8 cellular contexts compared by ENCODE assay signal in the genomic region with DNA sequence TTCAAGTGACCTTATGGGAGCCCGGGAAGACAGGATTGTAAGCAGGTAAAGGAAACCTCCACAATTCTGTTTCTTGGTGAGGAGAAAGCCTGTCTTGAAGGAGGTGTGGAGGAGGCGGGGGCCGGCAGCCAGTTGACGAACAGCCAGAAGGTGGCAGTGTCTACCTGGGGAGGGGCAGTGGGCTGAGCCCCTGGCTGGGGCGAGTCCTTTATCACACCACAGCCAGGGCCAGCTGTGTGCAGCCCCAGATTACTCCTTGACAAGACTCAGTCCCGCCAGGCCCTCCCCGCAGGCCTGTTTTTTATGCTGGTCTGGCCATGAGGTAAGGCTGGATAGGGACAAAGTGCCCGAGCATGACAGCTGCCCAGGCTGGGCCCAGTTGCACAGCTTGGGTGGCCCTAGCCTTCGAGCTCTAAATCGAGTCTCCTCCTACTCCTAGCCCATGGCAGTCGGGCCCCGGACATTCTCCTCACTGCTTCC.
DNase-seq lines count a peak whose midpoint lies in the region; ATAC-seq and TF ChIP-seq lines count a peak whose summit lies in the region.

No MANE protein-coding gene starts in this region.

- ATAC-seq in GM19035 (IDR thresholded peaks at IDR 0.05; ENCODE audit: unreplicated experiment): peak; percentile 65

- TF ChIP-seq CTCF in AG10803 (conservative IDR thresholded peaks at IDR 0.05; ENCODE audit: low read length) (peak; percentile 24; the same call in 1 of the 2 replicates), NB4 (IDR thresholded peaks at IDR 0.05; ENCODE audit: low read depth, low read length) (peak; percentile 82)

- DNase-seq in AG10803 (ENCODE audit: low read depth): no peak
- peak; percentile 94 for DNase-seq in NB4 (ENCODE audit: low read depth)
- DNase-seq in T-helper 22 cell (ENCODE audit: low read depth): peak; percentile 18
- peak; percentile 75 for DNase-seq in astrocyte of the hippocampus (ENCODE audit: low read depth, low spot score)
- peak; percentile 51 for DNase-seq in inferior parietal cortex (ENCODE audit: extremely low spot score)
- DNase-seq in stimulated activated CD4-positive, alpha-beta T cell treated with anti-CD3 and anti-CD28 coated beads, Interleukin-2, amount 100 ng/mL, for 24 hours: peak; percentile 62 to 74
- no peak for DNase-seq in NCI-H187 treated with DMSO at 0.1 percent for 48 hours (lab: John Stamatoyannopoulos, UW)

- no peak for TF ChIP-seq POLR2A in NB4 (IDR thresholded peaks at IDR 0.05; ENCODE audit: extremely low read depth, insufficient read length)

- H3K4me3 ChIP-seq in AG10803 (ENCODE audit: low read length) (no peak overlapping the region), NB4 (ENCODE audit: low read depth, low read length) (peak overlapping the region; percentile 35)

Comparison
In these comparisons a context has a peak if more than half of its experiments do, and no peak if none do; other contexts are left out.
1. DNase-seq: peak in NB4 (single experiment), T-helper 22 cell (single experiment), astrocyte of the hippocampus (single experiment), inferior parietal cortex (single experiment) and stimulated activated CD4-positive, alpha-beta T cell treated with anti-CD3 and anti-CD28 coated beads, Interleukin-2, amount 100 ng/mL, for 24 hours (2 of 2); none in AG10803 (single experiment) and NCI-H187 treated with DMSO at 0.1 percent for 48 hours (single experiment).